19 cellular contexts compared by ENCODE assay signal in the genomic region with DNA sequence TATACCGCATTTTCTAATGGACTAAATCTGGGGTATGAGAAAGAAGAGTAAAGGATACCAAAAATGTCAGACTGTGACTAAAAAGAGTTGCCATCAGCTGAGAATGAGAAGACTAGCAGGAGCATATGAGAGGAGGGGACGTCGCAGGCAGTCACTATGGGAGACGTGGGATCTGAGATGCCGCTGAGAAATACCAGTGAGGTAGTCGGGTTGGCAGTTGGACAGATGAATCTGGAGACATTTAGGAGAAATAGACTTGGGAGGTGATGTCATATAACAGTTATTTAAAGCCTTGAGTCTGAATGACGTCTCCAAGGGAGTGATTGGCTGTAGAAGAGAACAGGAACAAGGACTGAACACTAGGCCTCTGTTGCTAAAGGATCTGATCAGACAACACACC. TPM values are rescaled to one million over a fixed set of nuclear protein-coding genes. Genes with fewer than 3 reads are reported as not detected.
A peak's percentile ranks its signal among the peaks of the same experiment; 100 is the strongest.
DNase-seq lines count a peak whose midpoint lies in the region; ATAC-seq and TF ChIP-seq lines count a peak whose summit lies in the region.
"Had no signal": no experiment of that assay in that cellular context is flagged by ENCODE, and none has a peak within 500 bp of the region (broad histone marks: within the 10 kb centered on the region; RNA-seq: fewer than 3 reads in every experiment).

No MANE protein-coding gene starts in this region.

- ATAC-seq in IMR-90 (ENCODE audit: low read depth) (no peak), HG02840 (IDR thresholded peaks at IDR 0.05; ENCODE audit: low FRiP score, unreplicated experiment) (no peak), GM19395 (IDR thresholded peaks at IDR 0.05; ENCODE audit: unreplicated experiment) (no peak)

- peak overlapping the region; percentile 68 for H3K4ac ChIP-seq in IMR-90 (ENCODE audit: low read depth, low read length)

- CTCF ChIA-PET in IMR-90 (lab: Yijun Ruan, JAX) = no interaction called here
- CTCF ChIA-PET in MCF 10A (lab: Yijun Ruan, JAX) = no interaction called here

- intact Hi-C loops in IMR-90 (cut with micrococcal nuclease) (no loop called here), MCF 10A (cut with micrococcal nuclease) (no loop called here)

- no peak overlapping the region for H3K56ac ChIP-seq in IMR-90 (ENCODE audit: extremely low read depth, insufficient read depth, low read length)

- H3K36me3 ChIP-seq in IMR-90 (ENCODE audit: control insufficient read depth, insufficient read depth, low read length) = peaks cover 7% of the 10 kb centered on the region; the same call in 1 of the 2 replicates
- H3K36me3 ChIP-seq: vagina had no signal

- peaks cover 12 to 21% of the 10 kb centered on the region in 2 experiments for H3K79me1 ChIP-seq in IMR-90 (ENCODE audit: low read depth in 1 of 2, low read length in 2 of 2)

- H3K9ac ChIP-seq in IMR-90 (ENCODE audit: low read depth, low read length) = no peak overlapping the region
- H3K9ac ChIP-seq: KMS-11 had no signal

- no peak overlapping the region; the same call in 1 of the 2 replicates for H4K91ac ChIP-seq in IMR-90 (ENCODE audit: insufficient read depth, low read depth, low read length)

- no peak for TF ChIP-seq POLR2A in IMR-90 (IDR thresholded peaks at IDR 0.05; ENCODE audit: low read depth, low read length)

- in situ Hi-C loops in IMR-90 (cut with MboI; ENCODE audit: low sequenced_read_pairs) = no loop called here

- peak overlapping the region; percentile 43; the same call in 1 of the 3 replicates for H2BK15ac ChIP-seq in IMR-90 (ENCODE audit: low read depth, low read length)

- no peaks in the 10 kb centered on the region for H3K27me3 ChIP-seq in IMR-90 (ENCODE audit: control insufficient read depth, insufficient read depth, low read length)
- H3K27me3 ChIP-seq: vagina had no signal

- POLR2A ChIA-PET in IMR-90 (lab: Charles Lee; ENCODE audit: unreplicated experiment) (no interaction called here), MCF 10A (lab: Yijun Ruan, JAX) (interaction anchor here (1.2 kb wide), 1 partner anchor 103 kb away, joined by 3 read pairs; no protein-coding TSS in a partner anchor)

- H3K36me3 Mint-ChIP-seq in chondrocyte (ENCODE audit: low read depth) (peaks cover 11% of the 10 kb centered on the region), MCF 10A (ENCODE audit: insufficient read depth, unreplicated experiment) (no peaks in the 10 kb centered on the region)

- TF ChIP-seq CTCF in IMR-90 (conservative IDR thresholded peaks at IDR 0.05; ENCODE audit: low read depth, low read length) (no peak), chondrocyte (IDR thresholded peaks at IDR 0.05) (no peak), MCF 10A (IDR thresholded peaks at IDR 0.05; ENCODE audit: unreplicated experiment) (no peak)

- H2AFZ ChIP-seq in IMR-90 (replicated peaks; ENCODE audit: low read length, poor library complexity) = peak overlapping the region; percentile 46

- no peak overlapping the region for H3K4me3 ChIP-seq in IMR-90 (ENCODE audit: insufficient read depth, low read depth, low read length)
- H3K4me3 ChIP-seq: lung, vagina had no signal

- no peak for TF ChIP-seq RAD21 in IMR-90 (IDR thresholded peaks at IDR 0.05; ENCODE audit: low read length)

- H3K27ac Mint-ChIP-seq in chondrocyte (ENCODE audit: unreplicated experiment) (peak overlapping the region; percentile 83), MCF 10A (ENCODE audit: low read depth, unreplicated experiment) (no peak overlapping the region)
- H3K27ac Mint-ChIP-seq: activated CD4-positive, alpha-beta T cell treated with anti-CD3 and anti-CD28 coated beads, Interleukin-2, amount 10 ng/mL, durations not matched to agents 7 days and 5 days had no signal

- H3K9me3 Mint-ChIP-seq in chondrocyte (ENCODE audit: low read depth) (peaks cover 3% of the 10 kb centered on the region), MCF 10A (ENCODE audit: unreplicated experiment) (no peaks in the 10 kb centered on the region)
- H3K9me3 Mint-ChIP-seq: activated CD4-positive, alpha-beta T cell treated with anti-CD3 and anti-CD28 coated beads, Interleukin-2, amount 10 ng/mL, durations not matched to agents 7 days and 5 days; CD4-positive, CD25-positive, alpha-beta regulatory T cell; naive B cell had no signal

- H2AK5ac ChIP-seq in IMR-90 (ENCODE audit: low read depth, low read length) = peak overlapping the region; percentile 68

- no peak overlapping the region; the same call in 1 of the 2 replicates for H3K23ac ChIP-seq in IMR-90 (ENCODE audit: low read depth, low read length)

- no peak overlapping the region for H3K4me3 Mint-ChIP-seq in chondrocyte (ENCODE audit: unreplicated experiment)
- no peak overlapping the region for H3K4me3 Mint-ChIP-seq in MCF 10A (ENCODE audit: unreplicated experiment)
- H3K4me3 Mint-ChIP-seq: activated CD4-positive, alpha-beta T cell treated with anti-CD3 and anti-CD28 coated beads, Interleukin-2, amount 10 ng/mL, durations not matched to agents 7 days and 5 days had no signal

- H3K4me1 ChIP-seq in IMR-90 (ENCODE audit: control insufficient read depth, insufficient read depth, low read length) = peaks cover 11% of the 10 kb centered on the region

- no peak overlapping the region for H3K27ac ChIP-seq in IMR-90 (ENCODE audit: insufficient read depth, low read length)
- H3K27ac ChIP-seq: KMS-11, vagina had no signal

- peak overlapping the region in 1 of 2 experiments; percentile 47; a peak in 1 of 4 replicates for H4K8ac ChIP-seq in IMR-90 (ENCODE audit: low read depth in 2 of 2, low read length in 2 of 2)

- H3K14ac ChIP-seq in IMR-90 (replicated peaks; ENCODE audit: low read depth, low read length) = peak overlapping the region; percentile 92; the same call in 1 of the 2 replicates

- no peak overlapping the region for H2AK9ac ChIP-seq in IMR-90 (replicated peaks; ENCODE audit: low read depth, low read length, poor library complexity)

- peak overlapping the region; percentile 53; the same call in 1 of the 2 replicates for H4K5ac ChIP-seq in IMR-90 (ENCODE audit: low read depth, low read length)

- no peak overlapping the region for H2BK120ac ChIP-seq in IMR-90 (ENCODE audit: low read depth, low read length)

- H3K4me2 ChIP-seq in IMR-90 (ENCODE audit: low read depth, low read length) = no peak overlapping the region
- H3K4me2 ChIP-seq: KMS-11 had no signal

- no peaks in the 10 kb centered on the region; the same call in 1 of the 2 replicates for H4K20me1 ChIP-seq in IMR-90 (ENCODE audit: insufficient read depth, low read length)

- no peak overlapping the region; the same call in 1 of the 2 replicates for H3K18ac ChIP-seq in IMR-90 (ENCODE audit: low read depth, low read length)

- H2BK20ac ChIP-seq in IMR-90 (ENCODE audit: low read depth, low read length) = peak overlapping the region; percentile 33; the same call in 1 of the 2 replicates

- WGBS in IMR-90 (ENCODE audit: extremely low coverage in 2 of 2, insufficient read length in 1 of 2), 2 experiments = 96% methylated on average over 3 of the region's 7 CpGs; no CpG with 5 or more reads in 1 of the 2 experiments

- DNase-seq in AG08395 (ENCODE audit: low spot score) (peak; percentile 48), IMR-90 (peak; percentile 49), chondrocyte (ENCODE audit: low spot score) (no peak), middle frontal gyrus (ENCODE audit: extremely low spot score, low spot score) (peak; percentile 48), MCF 10A (ENCODE audit: unreplicated experiment) (no peak)
- no peak for DNase-seq in stimulated activated CD8-positive, alpha-beta memory T cell treated with anti-CD3 and anti-CD28 coated beads, Interleukin-4, amount 100 ng/mL, for 48 hours
- DNase-seq: activated CD4-positive, alpha-beta T cell treated with anti-CD3 and anti-CD28 coated beads, Interleukin-2, amount 10 ng/mL, durations not matched to agents 7 days and 5 days; activated CD8-positive, alpha-beta memory T cell treated with anti-CD3 and anti-CD28 coated beads, Interleukin-2, amount 50 U/mL, for 4 hours; activated effector memory CD4-positive, alpha-beta T cell treated with Interleukin-2 at 50 U/mL for 16 hours; CD4-positive, CD25-positive, alpha-beta regulatory T cell; hippocampal formation; naive B cell; NCI-H1092 treated with DMSO at 0.1 percent for 48 hours; NCI-H524 had no signal

- H2BK5ac ChIP-seq in IMR-90 (ENCODE audit: low read depth, low read length, poor library complexity, severe bottlenecking) = peak overlapping the region; percentile 58

- dilution Hi-C loops in IMR-90 (cut with HindIII; ENCODE audit: low sequenced_read_pairs, unreplicated experiment) = no loop called here

- peaks cover 46% of the 10 kb centered on the region for H3K4me1 Mint-ChIP-seq in chondrocyte (ENCODE audit: low read depth)
- H3K4me1 Mint-ChIP-seq in MCF 10A (ENCODE audit: insufficient read depth, unreplicated experiment) = peaks cover 14% of the 10 kb centered on the region

- H3K9me1 ChIP-seq in IMR-90 (ENCODE audit: insufficient read depth, low read length) = peaks cover 12% of the 10 kb centered on the region

- BruUV-seq in IMR-90 (replicated peaks; lab: Mats Ljungman, UMichigan) = no TSS peak
- no TSS peak for BruUV-seq in MCF 10A (replicated peaks; lab: Mats Ljungman, UMichigan)

- H3K27me3 Mint-ChIP-seq in chondrocyte (ENCODE audit: low read depth) = no peaks in the 10 kb centered on the region
- H3K27me3 Mint-ChIP-seq in MCF 10A (ENCODE audit: insufficient read depth, unreplicated experiment) = no peaks in the 10 kb centered on the region
- H3K27me3 Mint-ChIP-seq: activated CD4-positive, alpha-beta T cell treated with anti-CD3 and anti-CD28 coated beads, Interleukin-2, amount 10 ng/mL, durations not matched to agents 7 days and 5 days; CD4-positive, CD25-positive, alpha-beta regulatory T cell; naive B cell had no signal

- H3K9me3 ChIP-seq in IMR-90 (ENCODE audit: control insufficient read depth, insufficient read depth, low read length) = no peaks in the 10 kb centered on the region
- H3K9me3 ChIP-seq: vagina had no signal

TF ChIP-seq in IMR-90, 13 proteins besides CTCF, POLR2A, EP300 and RAD21 (continues in another document):
- TF ChIP-seq SMC3 (IDR thresholded peaks at IDR 0.05; ENCODE audit: low read depth, low read length) (no peak), MXI1 (IDR thresholded peaks at IDR 0.05; ENCODE audit: borderline replicate concordance, low read depth, low read length) (no peak), CEBPB (IDR thresholded peaks at IDR 0.05; ENCODE audit: low read depth, low read length) (no peak), NFE2L2 (IDR thresholded peaks at IDR 0.05; ENCODE audit: low read depth, low read length) (no peak)

RNA-seq across cellular contexts. Expression of a gene that starts 51.5 kb away (rescaled TPM):
- total RNA-seq in IMR-90 (2012; rRNA removed) (22.6 and 23.3 TPM in 2 replicates), chondrocyte (36.1 to 37.6 TPM (median 36.7 TPM) in 3 replicates), MCF 10A (2022) (48.6 and 60.6 TPM in 2 replicates)
- 23.8 and 24.6 TPM in 2 replicates for polyA plus RNA-seq in IMR-90 (2012; rRNA removed)
- polyA plus RNA-seq in IMR-90 (2012; cell fraction: cytosol; rRNA removed) = 17.1 and 17.6 TPM in 2 replicates
- polyA plus RNA-seq in IMR-90 (2012; cell fraction: nucleus; rRNA removed; ENCODE audit: low replicate concordance) = 29.3 and 43.3 TPM in 2 replicates

Comparison
In these comparisons a context has a peak if more than half of its experiments do, and no peak if none do; other contexts are left out.
1. DNase-seq: peak in AG08395 (single experiment), IMR-90 (single experiment) and middle frontal gyrus (single experiment); none in chondrocyte (single experiment), stimulated activated CD8-positive, alpha-beta memory T cell treated with anti-CD3 and anti-CD28 coated beads, Interleukin-4, amount 100 ng/mL, for 48 hours (single experiment) and MCF 10A (single experiment).